7 cellular contexts compared by ENCODE assay signal in the genomic region with DNA sequence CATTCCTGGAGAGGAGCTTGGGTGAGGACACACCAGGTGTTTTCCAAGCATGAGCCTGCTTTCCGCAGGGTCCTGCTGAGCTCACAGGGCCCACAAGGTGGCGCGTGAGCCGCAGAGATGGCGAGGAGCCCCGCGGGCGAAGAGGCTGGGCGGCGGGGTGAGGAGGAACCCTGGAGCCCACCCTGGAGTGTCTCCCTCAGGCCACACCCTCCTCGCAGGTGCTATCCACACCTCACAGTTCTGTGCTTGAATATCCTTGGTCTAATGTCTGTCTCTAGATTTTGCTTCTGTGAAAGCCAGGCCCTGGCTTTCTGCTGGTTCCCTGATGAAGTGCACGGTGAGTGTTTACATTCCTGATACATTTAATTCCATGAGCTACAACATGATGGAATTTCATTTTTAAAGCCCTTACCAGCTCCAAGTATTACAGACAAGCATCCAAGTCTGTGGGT.
A peak's percentile ranks its signal among the peaks of the same experiment; 100 is the strongest.
DNase-seq lines count a peak whose midpoint lies in the region; ATAC-seq, FAIRE-seq and TF ChIP-seq lines count a peak whose summit lies in the region.

No MANE protein-coding gene starts in this region.

- no peaks in the 10 kb centered on the region for H3K4me1 Mint-ChIP-seq in T-helper 17 cell

- H3K4me1 ChIP-seq in kidney (ENCODE audit: control insufficient read depth in 1 of 2, insufficient read depth in 1 of 2, low read depth in 1 of 2, low read length in 2 of 2) (no peaks in the 10 kb centered on the region), tibial artery (no peaks in the 10 kb centered on the region)

- no peak overlapping the region for H3K27ac Mint-ChIP-seq in T-helper 17 cell

- no peaks in the 10 kb centered on the region for H3K36me3 Mint-ChIP-seq in T-helper 17 cell (ENCODE audit: low read depth)

- no peaks in the 10 kb centered on the region for H3K27me3 ChIP-seq in tibial artery

- H3K9ac ChIP-seq in kidney (ENCODE audit: low read length in 2 of 2), result no peak overlapping the region

- peak; percentile 5 for DNase-seq in GM18507 (ENCODE audit: extremely low spot score, insufficient read length, low read depth)
- no peak for DNase-seq in kidney
- DNase-seq in SKM-1 treated with dmso at 0.1 percent for 144 hours (lab: John Stamatoyannopoulos, UW; ENCODE audit: unreplicated experiment), result no peak
- no peak for DNase-seq in tibial artery
- DNase-seq in T-helper 17 cell, result no peak

- no peaks in the 10 kb centered on the region for H3K9me3 ChIP-seq in kidney (ENCODE audit: control insufficient read depth in 1 of 2, low read length in 2 of 2)
- no peaks in the 10 kb centered on the region for H3K9me3 ChIP-seq in tibial artery
- no peaks in the 10 kb centered on the region for H3K9me3 ChIP-seq in T-helper 17 cell (ENCODE audit: control insufficient read depth, low read length, poor library complexity, severe bottlenecking)

- intact Hi-C loops in kidney (cut with DNase I), result no loop called here
- intact Hi-C loops in tibial artery (cut with DNase I; ENCODE audit: low total_unique reads), result no loop called here

- FAIRE-seq in GM18507 (lab: Jason Lieb, UNC), result no peak
- FAIRE-seq in kidney (lab: Jason Lieb, UNC), result no peak

- ATAC-seq in HG02970 (IDR thresholded peaks at IDR 0.05; ENCODE audit: low FRiP score, unreplicated experiment) (peak; percentile 55), T-helper 17 cell (no peak)

- H3K4me3 ChIP-seq in kidney (ENCODE audit: low read length in 2 of 2), result no peak overlapping the region
- no peak overlapping the region for H3K4me3 ChIP-seq in tibial artery

- H3K27ac ChIP-seq in VCaP, result no peak overlapping the region
- no peak overlapping the region for H3K27ac ChIP-seq in kidney (ENCODE audit: low read depth in 2 of 2, low read length in 2 of 2)
- no peak overlapping the region for H3K27ac ChIP-seq in tibial artery

- H3K36me3 ChIP-seq in kidney (ENCODE audit: control insufficient read depth in 1 of 2, insufficient read depth in 2 of 2, low read length in 2 of 2), result no peaks in the 10 kb centered on the region
- H3K36me3 ChIP-seq in tibial artery, result no peaks in the 10 kb centered on the region

- H3K27me3 Mint-ChIP-seq in T-helper 17 cell, result no peaks in the 10 kb centered on the region

- H3K4me3 Mint-ChIP-seq in T-helper 17 cell, result no peak overlapping the region

- TF ChIP-seq CTCF in VCaP (conservative IDR thresholded peaks at IDR 0.05) (peak; percentile 97), kidney (IDR thresholded peaks at IDR 0.05; ENCODE audit: borderline replicate concordance, extremely low read depth, insufficient read depth) (peak; percentile 61), tibial artery (IDR thresholded peaks at IDR 0.05) (no peak)

Comparison
In these comparisons a context has a peak if more than half of its experiments do, and no peak if none do; other contexts are left out.
1. CTCF ChIP-seq: peak in VCaP (single experiment) and kidney (single experiment); none in tibial artery (0 of 2).